20 cellular contexts compared by ENCODE assay signal in the genomic region with DNA sequence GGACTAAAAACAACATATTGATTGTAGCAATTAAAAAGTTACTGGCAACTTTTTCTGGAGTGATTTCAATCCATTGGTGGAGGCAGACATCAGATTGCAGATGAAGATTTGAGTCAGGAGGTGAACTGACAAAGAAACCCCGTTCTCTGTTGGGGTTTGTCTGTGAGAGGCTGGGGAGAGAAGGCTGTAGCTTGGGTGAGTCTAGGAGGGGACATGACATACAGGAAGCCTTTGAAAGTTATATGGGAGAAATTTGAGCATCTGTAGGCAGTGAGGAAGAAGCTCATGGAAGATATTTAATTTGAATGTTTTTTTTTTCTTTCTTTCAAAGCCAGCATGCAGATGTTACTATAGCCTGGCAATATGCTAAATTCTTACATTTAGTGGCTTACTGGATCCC. TPM values are rescaled to one million over a fixed set of nuclear protein-coding genes. Genes with fewer than 3 reads are reported as not detected.
DNase-seq lines count a peak whose midpoint lies in the region; ATAC-seq and TF ChIP-seq lines count a peak whose summit lies in the region.
"Had no signal": no experiment of that assay in that cellular context is flagged by ENCODE, and none has a peak within 500 bp of the region (broad histone marks: within the 10 kb centered on the region; RNA-seq: fewer than 3 reads in every experiment).

No MANE protein-coding gene starts in this region.

- no peak for TF ChIP-seq POLR2A in gastroesophageal sphincter (IDR thresholded peaks at IDR 0.05)

- peaks cover 63% of the 10 kb centered on the region for H3K4me1 Mint-ChIP-seq in activated T-cell treated with anti-CD3 and anti-CD28 coated beads, Interleukin-2, amount 50 U/mL, for 72 hours (ENCODE audit: low read depth)
- peaks cover 81% of the 10 kb centered on the region for H3K4me1 Mint-ChIP-seq in CD8-positive, alpha-beta T cell (ENCODE audit: low read depth)
- H3K4me1 Mint-ChIP-seq in activated T-helper 1 cell treated with anti-CD3 and anti-CD28 coated beads, Interleukin-12 subunit alpha, Interleukin-12 subunit beta, Interleukin-2, Interleukin-4 antibody, amounts not matched to agents 30 ng/mL and 10 ng/mL and 1 ng/mL, durations not matched to agents 14 hours and 24 hours and 36 hours (ENCODE audit: low read depth) = peaks cover 40% of the 10 kb centered on the region
- H3K4me1 Mint-ChIP-seq in natural killer cell = peaks cover 73 to 81% of the 10 kb centered on the region in 2 donors
- H3K4me1 Mint-ChIP-seq in chondrocyte (ENCODE audit: low read depth) = peaks cover 24% of the 10 kb centered on the region

- peaks cover 60% of the 10 kb centered on the region for H3K4me1 ChIP-seq in CD8-positive, alpha-beta T cell (ENCODE audit: insufficient read depth, low read length)
- H3K4me1 ChIP-seq in gastroesophageal sphincter = peaks cover 0 to 84% (median 12%) of the 10 kb centered on the region in 3 donors

- no peaks in the 10 kb centered on the region for H3K9me3 ChIP-seq in CD8-positive, alpha-beta T cell (ENCODE audit: low read length)
- no peaks in the 10 kb centered on the region for H3K9me3 ChIP-seq in gastroesophageal sphincter
- H3K9me3 ChIP-seq: BE2C, lower lobe of right lung, spleen, suprapubic skin had no signal

- ATAC-seq in activated T-cell treated with anti-CD3 and anti-CD28 coated beads, Interleukin-2, amount 50 U/mL, for 72 hours (replicated peaks in 1 of 2) = no peak
- no peak for ATAC-seq in CD8-positive, alpha-beta T cell
- ATAC-seq in natural killer cell (no peak), gastroesophageal sphincter (no peak), HG02588 (IDR thresholded peaks at IDR 0.05; ENCODE audit: unreplicated experiment) (no peak)
- ATAC-seq: lower lobe of right lung, right cardiac atrium had no signal

- no peaks in the 10 kb centered on the region for H3K36me3 ChIP-seq in CD8-positive, alpha-beta T cell (ENCODE audit: insufficient read depth, low read length)
- H3K36me3 ChIP-seq in gastroesophageal sphincter = no peaks in the 10 kb centered on the region
- H3K36me3 ChIP-seq: BE2C, lower lobe of right lung, spleen, suprapubic skin had no signal

- no peak for TF ChIP-seq CTCF in CD8-positive, alpha-beta T cell (IDR thresholded peaks at IDR 0.05)
- TF ChIP-seq CTCF in natural killer cell (IDR thresholded peaks at IDR 0.05) (no peak), chondrocyte (IDR thresholded peaks at IDR 0.05) (no peak), gastroesophageal sphincter (IDR thresholded peaks at IDR 0.05) (no peak)

- intact Hi-C loops in CD8-positive, alpha-beta T cell (cut with DNase I, micrococcal nuclease) = loop anchor here in 1 of 2 experiments (2.0 to 10.0 kb wide), 2 partner anchors 21 to 199 kb away; no protein-coding TSS in a partner anchor
- intact Hi-C loops in activated T-helper 1 cell treated with anti-CD3 and anti-CD28 coated beads, Interleukin-12 subunit alpha, Interleukin-12 subunit beta, Interleukin-2, Interleukin-4 antibody, amounts not matched to agents 30 ng/mL and 10 ng/mL and 1 ng/mL, durations not matched to agents 14 hours and 24 hours and 36 hours (cut with micrococcal nuclease) = no loop called here
- intact Hi-C loops in natural killer cell (cut with micrococcal nuclease) = no loop called here

- no peaks in the 10 kb centered on the region for H3K27me3 ChIP-seq in CD8-positive, alpha-beta T cell (ENCODE audit: insufficient read depth, low read length)
- H3K27me3 ChIP-seq in gastroesophageal sphincter = no peaks in the 10 kb centered on the region
- H3K27me3 ChIP-seq: BE2C, spleen, suprapubic skin had no signal

- POLR2A ChIA-PET in CD8-positive, alpha-beta T cell (lab: Charles Lee) = no interaction called here

- H3K27me3 Mint-ChIP-seq in activated T-cell treated with anti-CD3 and anti-CD28 coated beads, Interleukin-2, amount 50 U/mL, for 72 hours (ENCODE audit: low read depth) = no peaks in the 10 kb centered on the region
- H3K27me3 Mint-ChIP-seq in CD8-positive, alpha-beta T cell (ENCODE audit: low read depth) = no peaks in the 10 kb centered on the region
- H3K27me3 Mint-ChIP-seq in activated T-helper 1 cell treated with anti-CD3 and anti-CD28 coated beads, Interleukin-12 subunit alpha, Interleukin-12 subunit beta, Interleukin-2, Interleukin-4 antibody, amounts not matched to agents 30 ng/mL and 10 ng/mL and 1 ng/mL, durations not matched to agents 14 hours and 24 hours and 36 hours (ENCODE audit: insufficient read depth) = no peaks in the 10 kb centered on the region
- H3K27me3 Mint-ChIP-seq in natural killer cell (ENCODE audit: low read depth in 2 of 2) (no peaks in the 10 kb centered on the region), chondrocyte (ENCODE audit: low read depth) (no peaks in the 10 kb centered on the region)
- H3K27me3 Mint-ChIP-seq: brain had no signal

- CTCF ChIA-PET in CD8-positive, alpha-beta T cell (lab: Charles Lee) = no interaction called here

- DNase-seq in activated T-cell treated with anti-CD3 and anti-CD28 coated beads, Interleukin-2, amount 50 U/mL, for 72 hours = no peak
- no peak for DNase-seq in activated T-cell treated with anti-CD3 and anti-CD28 coated beads, Interleukin-2, amount 50 U/mL, for 1 hour
- DNase-seq in CD8-positive, alpha-beta T cell = no peak
- DNase-seq in activated T-helper 1 cell treated with anti-CD3 and anti-CD28 coated beads, Interleukin-12 subunit alpha, Interleukin-12 subunit beta, Interleukin-2, Interleukin-4 antibody, amounts not matched to agents 30 ng/mL and 10 ng/mL and 1 ng/mL, durations not matched to agents 14 hours and 24 hours and 36 hours (ENCODE audit: low spot score) = no peak
- DNase-seq in natural killer cell = no peak
- DNase-seq in chondrocyte (ENCODE audit: low spot score) = no peak
- DNase-seq: activated CD4-positive, CD25-positive, alpha-beta regulatory T cell treated with anti-CD3 and anti-CD28 coated beads, Interleukin-2, amount 50 U/mL, for 72 hours; activated effector memory CD4-positive, alpha-beta T cell treated with Interleukin-2 at 50 U/mL for 16 hours; BE2C; HFFc6; lower lobe of right lung; NCI-H446 treated with DMSO at 0.1 percent for 48 hours; right cardiac atrium; spleen; T-helper 1 cell had no signal

- H3K27ac ChIP-seq in CD8-positive, alpha-beta T cell (ENCODE audit: low read depth, low read length) = no peak overlapping the region
- no peak overlapping the region for H3K27ac ChIP-seq in gastroesophageal sphincter
- H3K27ac ChIP-seq: lower lobe of right lung, spleen, suprapubic skin had no signal

- 85% methylated on average over 1 of the region's 1 CpG; no CpG with 5 or more reads in 1 of the 2 donors for WGBS in gastroesophageal sphincter (ENCODE audit: low coverage in 1 of 2), 2 donors

- H3K4me3 ChIP-seq in CD8-positive, alpha-beta T cell (ENCODE audit: low read depth, low read length) = no peak overlapping the region
- H3K4me3 ChIP-seq in gastroesophageal sphincter = no peak overlapping the region
- H3K4me3 ChIP-seq: lower lobe of right lung, spleen, suprapubic skin had no signal

- no peak for TF ChIP-seq EP300 in gastroesophageal sphincter (IDR thresholded peaks at IDR 0.05)

- peak overlapping the region; percentile 62 for H3K27ac Mint-ChIP-seq in activated T-cell treated with anti-CD3 and anti-CD28 coated beads, Interleukin-2, amount 50 U/mL, for 72 hours
- H3K27ac Mint-ChIP-seq in CD8-positive, alpha-beta T cell = peak overlapping the region; percentile 29
- H3K27ac Mint-ChIP-seq in activated T-helper 1 cell treated with anti-CD3 and anti-CD28 coated beads, Interleukin-12 subunit alpha, Interleukin-12 subunit beta, Interleukin-2, Interleukin-4 antibody, amounts not matched to agents 30 ng/mL and 10 ng/mL and 1 ng/mL, durations not matched to agents 14 hours and 24 hours and 36 hours = peak overlapping the region; percentile 3
- H3K27ac Mint-ChIP-seq in natural killer cell (peak overlapping the region; percentile 27 to 32), chondrocyte (ENCODE audit: unreplicated experiment) (no peak overlapping the region)
- H3K27ac Mint-ChIP-seq: HFFc6 had no signal

- peak overlapping the region in 1 of 2 donors; percentile 3 for H3K4me3 Mint-ChIP-seq in activated T-cell treated with anti-CD3 and anti-CD28 coated beads, Interleukin-2, amount 50 U/mL, for 72 hours
- H3K4me3 Mint-ChIP-seq in CD8-positive, alpha-beta T cell = no peak overlapping the region
- no peak overlapping the region for H3K4me3 Mint-ChIP-seq in activated T-helper 1 cell treated with anti-CD3 and anti-CD28 coated beads, Interleukin-12 subunit alpha, Interleukin-12 subunit beta, Interleukin-2, Interleukin-4 antibody, amounts not matched to agents 30 ng/mL and 10 ng/mL and 1 ng/mL, durations not matched to agents 14 hours and 24 hours and 36 hours
- H3K4me3 Mint-ChIP-seq in natural killer cell = peak overlapping the region; percentile 6
- no peak overlapping the region for H3K4me3 Mint-ChIP-seq in chondrocyte (ENCODE audit: unreplicated experiment)
- H3K4me3 Mint-ChIP-seq: brain, HFFc6, neural crest cell had no signal

- no peaks in the 10 kb centered on the region for H3K36me3 Mint-ChIP-seq in activated T-cell treated with anti-CD3 and anti-CD28 coated beads, Interleukin-2, amount 50 U/mL, for 72 hours (ENCODE audit: insufficient read depth in 2 of 2)
- peaks cover 6% of the 10 kb centered on the region for H3K36me3 Mint-ChIP-seq in CD8-positive, alpha-beta T cell
- H3K36me3 Mint-ChIP-seq in activated T-helper 1 cell treated with anti-CD3 and anti-CD28 coated beads, Interleukin-12 subunit alpha, Interleukin-12 subunit beta, Interleukin-2, Interleukin-4 antibody, amounts not matched to agents 30 ng/mL and 10 ng/mL and 1 ng/mL, durations not matched to agents 14 hours and 24 hours and 36 hours (ENCODE audit: low read depth) = no peaks in the 10 kb centered on the region
- H3K36me3 Mint-ChIP-seq in natural killer cell (no peaks in the 10 kb centered on the region), chondrocyte (ENCODE audit: low read depth) (no peaks in the 10 kb centered on the region)

- no peaks in the 10 kb centered on the region for H3K9me3 Mint-ChIP-seq in activated T-cell treated with anti-CD3 and anti-CD28 coated beads, Interleukin-2, amount 50 U/mL, for 72 hours
- no peaks in the 10 kb centered on the region for H3K9me3 Mint-ChIP-seq in CD8-positive, alpha-beta T cell
- no peaks in the 10 kb centered on the region for H3K9me3 Mint-ChIP-seq in activated T-helper 1 cell treated with anti-CD3 and anti-CD28 coated beads, Interleukin-12 subunit alpha, Interleukin-12 subunit beta, Interleukin-2, Interleukin-4 antibody, amounts not matched to agents 30 ng/mL and 10 ng/mL and 1 ng/mL, durations not matched to agents 14 hours and 24 hours and 36 hours
- H3K9me3 Mint-ChIP-seq in natural killer cell = no peaks in the 10 kb centered on the region
- H3K9me3 Mint-ChIP-seq in chondrocyte (ENCODE audit: low read depth) = no peaks in the 10 kb centered on the region
- H3K9me3 Mint-ChIP-seq: HFFc6, neural crest cell had no signal

RNA-seq across cellular contexts. Expression of a gene that starts 26.0 kb away (rescaled TPM):
- total RNA-seq in activated T-cell treated with anti-CD3 and anti-CD28 coated beads, Interleukin-2, amount 50 U/mL, for 72 hours = 10 to 100 TPM; 42.9 to 46.7 TPM
- 10 to 100 TPM; 51.6 to 54.6 TPM for total RNA-seq in CD8-positive, alpha-beta T cell
- 35.9 and 41.4 TPM in 2 replicates for total RNA-seq in activated T-helper 1 cell treated with anti-CD3 and anti-CD28 coated beads, Interleukin-12 subunit alpha, Interleukin-12 subunit beta, Interleukin-2, Interleukin-4 antibody, amounts not matched to agents 30 ng/mL and 10 ng/mL and 1 ng/mL, durations not matched to agents 14 hours and 24 hours and 36 hours
- total RNA-seq in natural killer cell (100 to 1,000 TPM; 115 to 137 (median 116) TPM), chondrocyte (18.1 to 24.3 TPM (median 21.5 TPM) in 3 replicates), gastroesophageal sphincter (10 to 100 TPM; 17.7 to 65.2 (median 29.5) TPM)
